In the genomic region with DNA sequence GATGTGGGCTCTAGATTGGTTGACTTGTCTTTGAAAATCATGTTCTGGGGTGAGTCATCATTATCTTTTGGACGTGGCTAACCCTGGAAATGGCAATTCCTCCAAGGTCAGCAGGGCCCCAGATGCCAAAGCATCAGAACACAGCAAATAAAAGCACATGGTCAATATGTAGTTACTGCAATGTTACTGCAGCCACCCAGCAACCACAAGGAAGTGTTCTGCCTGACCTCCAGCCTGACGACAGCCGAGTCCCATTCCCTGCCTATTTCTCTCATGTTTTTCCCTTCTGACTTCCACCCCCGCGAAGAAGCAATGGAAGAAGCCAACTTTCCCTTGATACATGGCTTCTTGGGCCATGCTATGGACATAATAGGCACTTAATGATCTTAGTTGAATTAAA, we compare ENCODE assay signal across 21 cellular contexts.
"Had no signal": no experiment of that assay in that cellular context is flagged by ENCODE, and none has a peak within 500 bp of the region (broad histone marks: within the 10 kb centered on the region; RNA-seq: fewer than 3 reads in every experiment).

No MANE protein-coding gene starts in this region.

- H3K27me3 ChIP-seq: esophagus muscularis mucosa, neutrophil, stomach, thyroid gland had no signal

- H3K4me1 Mint-ChIP-seq: stimulated activated effector memory CD8-positive, alpha-beta T cell treated with anti-CD3 and anti-CD28 coated beads, Interleukin-12 subunit alpha, Interleukin-12 subunit beta, amount 100 ng/mL, for 72 hours had no signal

- ATAC-seq: left ventricle myocardium superior; lower lobe of right lung; naive thymus-derived CD8-positive, alpha-beta T cell; sciatic nerve; stimulated activated effector memory CD8-positive, alpha-beta T cell treated with anti-CD3 and anti-CD28 coated beads, Interleukin-12 subunit alpha, Interleukin-12 subunit beta, amount 100 ng/mL, for 72 hours had no signal

- H3K79me2 ChIP-seq: parathyroid adenoma had no signal

- FAIRE-seq: colon, endothelial cell of umbilical vein, frontal cortex, keratinocyte had no signal

- H3K9me3 ChIP-seq: esophagus muscularis mucosa, lower lobe of right lung, neutrophil, stomach, thyroid gland had no signal

- H3K27ac Mint-ChIP-seq: naive thymus-derived CD8-positive, alpha-beta T cell; nephron progenitor cell; progenitor cell of endocrine pancreas; stimulated activated effector memory CD8-positive, alpha-beta T cell treated with anti-CD3 and anti-CD28 coated beads, Interleukin-12 subunit alpha, Interleukin-12 subunit beta, amount 100 ng/mL, for 72 hours; type B pancreatic cell had no signal

- H3K9ac ChIP-seq: parathyroid adenoma had no signal

- H3K27ac ChIP-seq: esophagus muscularis mucosa, lower lobe of right lung, neutrophil, parathyroid adenoma, stomach, thyroid gland had no signal

- DNase-seq: effector memory CD4-positive, alpha-beta T cell; left ventricle myocardium superior; lower lobe of right lung; naive thymus-derived CD8-positive, alpha-beta T cell; nephron progenitor cell; stimulated activated CD4-positive, alpha-beta T cell treated with anti-CD3 and anti-CD28 coated beads, Interleukin-2, amount 100 ng/mL, for 24 hours; stimulated activated CD4-positive, alpha-beta T cell treated with anti-CD3 and anti-CD28 coated beads, Interleukin-4, amount 100 ng/mL, for 24 hours; stimulated activated naive CD4-positive, alpha-beta T cell treated with Interleukin-2 at 50 U/mL for 16 hours; stomach; thyroid gland had no signal

- H3K4me1 ChIP-seq: esophagus muscularis mucosa, parathyroid adenoma, stomach, thyroid gland had no signal

- H3K36me3 ChIP-seq: esophagus muscularis mucosa, lower lobe of right lung, neutrophil, stomach, thyroid gland had no signal

- H3K4me3 Mint-ChIP-seq: naive thymus-derived CD8-positive, alpha-beta T cell; nephron progenitor cell; stimulated activated effector memory CD8-positive, alpha-beta T cell treated with anti-CD3 and anti-CD28 coated beads, Interleukin-12 subunit alpha, Interleukin-12 subunit beta, amount 100 ng/mL, for 72 hours; type B pancreatic cell had no signal

- H3K9me3 Mint-ChIP-seq: nephron progenitor cell; stimulated activated effector memory CD8-positive, alpha-beta T cell treated with anti-CD3 and anti-CD28 coated beads, Interleukin-12 subunit alpha, Interleukin-12 subunit beta, amount 100 ng/mL, for 72 hours had no signal

- H3K36me3 Mint-ChIP-seq: naive thymus-derived CD8-positive, alpha-beta T cell; stimulated activated effector memory CD8-positive, alpha-beta T cell treated with anti-CD3 and anti-CD28 coated beads, Interleukin-12 subunit alpha, Interleukin-12 subunit beta, amount 100 ng/mL, for 72 hours; type B pancreatic cell had no signal

- H3K4me3 ChIP-seq: esophagus muscularis mucosa, lower lobe of right lung, stomach, thyroid gland had no signal

- H2AFZ ChIP-seq: parathyroid adenoma had no signal
